In genomic region chr3:97952872-97953271, GRCh38 we compare ENCODE assay signal across 21 cellular contexts. TPM values are rescaled to one million over a fixed set of nuclear protein-coding genes. Genes with fewer than 3 reads are reported as not detected.
DNase-seq lines count a peak whose midpoint lies in the region; ATAC-seq and TF ChIP-seq lines count a peak whose summit lies in the region.
"Had no signal": no experiment of that assay in that cellular context is flagged by ENCODE, and none has a peak within 500 bp of the region (broad histone marks: within the 10 kb centered on the region; RNA-seq: fewer than 3 reads in every experiment).

No MANE protein-coding gene starts in this region.

- TF ChIP-seq POLR2A in thyroid gland (IDR thresholded peaks at IDR 0.05), result no peak
- TF ChIP-seq POLR2A in vagina (IDR thresholded peaks at IDR 0.05), result no peak

- H3K4me1 ChIP-seq in lower lobe of right lung, result peaks cover 6% of the 10 kb centered on the region
- peaks cover 19 to 42% of the 10 kb centered on the region in 2 donors for H3K4me1 ChIP-seq in thyroid gland
- H3K4me1 ChIP-seq in vagina, result peaks cover 4% of the 10 kb centered on the region
- H3K4me1 ChIP-seq: Caco-2, parathyroid adenoma, Peyer's patch had no signal

- peak overlapping the region; percentile 79 for H3K27ac ChIP-seq in epithelial cell of prostate
- H3K27ac ChIP-seq in lower lobe of right lung, result peak overlapping the region; percentile 37
- peak overlapping the region; percentile 23 to 66 (median 63) for H3K27ac ChIP-seq in thyroid gland
- no peak overlapping the region for H3K27ac ChIP-seq in vagina
- H3K27ac ChIP-seq: 22Rv1, parathyroid adenoma had no signal

- H3K27me3 ChIP-seq in lower lobe of right lung (ENCODE audit: low read depth) (no peaks in the 10 kb centered on the region), thyroid gland (no peaks in the 10 kb centered on the region), vagina (no peaks in the 10 kb centered on the region)
- H3K27me3 ChIP-seq: Peyer's patch had no signal

- intact Hi-C loops in lower lobe of right lung (cut with DNase I), result no loop called here
- intact Hi-C loops in thyroid gland (cut with DNase I), result no loop called here
- intact Hi-C loops in vagina (cut with DNase I), result no loop called here

- DNase-seq in SIG-M5 treated with dmso at 0.1 percent for 504 hours (lab: John Stamatoyannopoulos, UW; ENCODE audit: unreplicated experiment), result peak; percentile 63
- no peak for DNase-seq in SIG-M5 (lab: John Stamatoyannopoulos, UW)
- DNase-seq in epithelial cell of prostate (ENCODE audit: low read depth, low spot score), result peak; percentile 54
- no peak for DNase-seq in lower lobe of right lung
- DNase-seq in thyroid gland, result no peak
- DNase-seq in vagina (ENCODE audit: extremely low spot score in 2 of 2), result no peak
- DNase-seq: activated CD8-positive, alpha-beta T cell treated with anti-CD3 and anti-CD28 coated beads for 36 hours; activated naive CD4-positive, alpha-beta T cell treated with anti-CD3 and anti-CD28 coated beads, Interleukin-2, amount 10 ng/mL, durations not matched to agents 7 days and 5 days; Caco-2; effector CD4-positive, alpha-beta T cell; NCI-H1048; NCI-H187 treated with DMSO at 0.1 percent for 48 hours; NCI-H2227 treated with DMSO at 0.1 percent for 48 hours; stimulated activated CD4-positive, alpha-beta T cell treated with anti-CD3 and anti-CD28 coated beads, Interleukin-2, amount 100 ng/mL, for 48 hours; stimulated activated naive CD4-positive, alpha-beta T cell treated with Interleukin-2 at 50 U/mL for 16 hours had no signal

- H3K36me3 ChIP-seq in lower lobe of right lung (peaks cover 58% of the 10 kb centered on the region), thyroid gland (peaks cover 16 to 31% of the 10 kb centered on the region in 2 donors), vagina (peaks cover 0 to 45% of the 10 kb centered on the region in 2 donors)

- no peaks in the 10 kb centered on the region for H3K9me3 ChIP-seq in lower lobe of right lung
- no peaks in the 10 kb centered on the region for H3K9me3 ChIP-seq in thyroid gland
- H3K9me3 ChIP-seq in vagina, result no peaks in the 10 kb centered on the region
- H3K9me3 ChIP-seq: Caco-2, Peyer's patch had no signal

- 71 to 75% methylated on average over 1 of the region's 1 CpG for WGBS in thyroid gland, 2 donors

- H3K4me3 ChIP-seq in lower lobe of right lung (no peak overlapping the region), thyroid gland (replicated peaks in 1 of 3) (no peak overlapping the region), vagina (no peak overlapping the region)
- H3K4me3 ChIP-seq: Peyer's patch had no signal

- TF ChIP-seq CTCF in lower lobe of right lung (IDR thresholded peaks at IDR 0.05) (no peak), thyroid gland (IDR thresholded peaks at IDR 0.05) (no peak), vagina (IDR thresholded peaks at IDR 0.05) (no peak)

- ATAC-seq in lower lobe of right lung, result no peak
- ATAC-seq in HG02973 (IDR thresholded peaks at IDR 0.05; ENCODE audit: unreplicated experiment), result no peak
- no peak for ATAC-seq in GM21529 (IDR thresholded peaks at IDR 0.05; ENCODE audit: unreplicated experiment)
- ATAC-seq: activated CD8-positive, alpha-beta T cell treated with anti-CD3 and anti-CD28 coated beads for 36 hours; HCT116 had no signal

RNA-seq across cellular contexts. Expression of gene RIOX2, which starts 19.4 kb away (rescaled TPM):
- total RNA-seq in lower lobe of right lung (20.5 TPM), thyroid gland (100 to 1,000 TPM in 2 of 4 donors, 10 to 100 TPM in 2; 61.6 to 109 (median 89.9) TPM), vagina (33.4 TPM)

Comparison
In these comparisons a context has a peak if more than half of its experiments do, and no peak if none do; other contexts are left out.
1. DNase-seq: peak in SIG-M5 treated with dmso at 0.1 percent for 504 hours (single experiment) and epithelial cell of prostate (single experiment); none in SIG-M5 (single experiment), lower lobe of right lung (single experiment), thyroid gland (0 of 2) and vagina (0 of 2).